In genomic region chr4:94918543-94918942, GRCh38 we compare ENCODE assay signal across 1 cellular context.
TF ChIP-seq lines count a peak whose summit lies in the region.

No MANE protein-coding gene starts in this region.

TF ChIP-seq in HepG2, 621 proteins besides CTCF, POLR2A, EP300 and RAD21 (continued from another document):
- TF ChIP-seq AHDC1 (CRISPR knock-in tag; IDR thresholded peaks at IDR 0.05; ENCODE audit: borderline replicate concordance) (no peak), MAFF (IDR thresholded peaks at IDR 0.05; ENCODE audit: low read depth, low read length) (peak; percentile 96), PRDM10 (CRISPR knock-in tag; IDR thresholded peaks at IDR 0.05; ENCODE audit: low read depth) (no peak), ZNF10 (CRISPR knock-in tag; IDR thresholded peaks at IDR 0.05; ENCODE audit: borderline replicate concordance, low read depth) (no peak), MAFK (conservative IDR thresholded peaks at IDR 0.05 in 1 of 2, IDR thresholded peaks at IDR 0.05 in 1 of 2; ENCODE audit: low read length in 2 of 2) (peak; percentile 88 to 98), ZNF574 (CRISPR knock-in tag; IDR thresholded peaks at IDR 0.05) (no peak), SNAPC5 (CRISPR knock-in tag; IDR thresholded peaks at IDR 0.05; ENCODE audit: borderline replicate concordance) (no peak)
